In genomic region chr3:129120254-129121004, GRCh38 we compare ENCODE assay signal across 8 cellular contexts. TPM values are rescaled to one million over a fixed set of nuclear protein-coding genes. Genes with fewer than 3 reads are reported as not detected.
DNase-seq lines count a peak whose midpoint lies in the region; ATAC-seq and TF ChIP-seq lines count a peak whose summit lies in the region.

No MANE protein-coding gene starts in this region.

- DNase-seq in NAMALWA (ENCODE audit: low spot score) (peak; percentile 98), lower leg skin (ENCODE audit: low spot score in 2 of 2) (peak; percentile 87 to 98), SK-N-DZ (ENCODE audit: low spot score) (no peak)
- peak; percentile 84 to 87 for DNase-seq in activated CD4-positive, alpha-beta T cell treated with anti-CD3 and anti-CD28 coated beads, Interleukin-2, amount 50 U/mL, for 4 hours
- peak; percentile 85 to 91 for DNase-seq in stimulated activated CD4-positive, alpha-beta T cell treated with anti-CD3 and anti-CD28 coated beads, Interleukin-4, amount 100 ng/mL, for 48 hours (ENCODE audit: low read depth in 2 of 2)

- peak overlapping the region; percentile 76 for H3K27ac ChIP-seq in duodenal mucosa (ENCODE audit: low read depth, low read length)

- peak; percentile 57 for ATAC-seq in HG02571 (IDR thresholded peaks at IDR 0.05; ENCODE audit: unreplicated experiment)

- intact Hi-C loops in lower leg skin (cut with DNase I; ENCODE audit: low total_unique reads): no loop called here

- H3K36me3 ChIP-seq in duodenal mucosa (ENCODE audit: control insufficient read depth in 1 of 2, insufficient read depth in 2 of 2, low read length in 2 of 2): peaks cover 3 to 4% of the 10 kb centered on the region in 2 donors

- TF ChIP-seq POLR2A in GM15510 (IDR thresholded peaks at IDR 0.05; ENCODE audit: borderline replicate concordance, extremely low read depth, insufficient read length) (peak; percentile 67), lower leg skin (IDR thresholded peaks at IDR 0.05) (peak in 1 of 2 donors; percentile 27)

- H3K4me3 ChIP-seq in duodenal mucosa (ENCODE audit: low read depth in 1 of 2, low read length in 2 of 2) (peak overlapping the region; percentile 74 to 83), lower leg skin (ENCODE audit: low read depth, poor library complexity, severe bottlenecking) (peak overlapping the region; percentile 72)

- TF ChIP-seq CTCF in lower leg skin (IDR thresholded peaks at IDR 0.05): no peak

- H3K9me3 ChIP-seq in duodenal mucosa (ENCODE audit: control insufficient read depth in 1 of 2, low read length in 2 of 2): no peaks in the 10 kb centered on the region

- WGBS in lower leg skin, 2 donors: 1% methylated on average over 17 to 18 of the region's 18 CpGs

- H3K9ac ChIP-seq in duodenal mucosa (ENCODE audit: low read depth in 1 of 2, low read length in 2 of 2): peak overlapping the region; percentile 65 to 86

- no peaks in the 10 kb centered on the region for H3K27me3 ChIP-seq in duodenal mucosa (ENCODE audit: control insufficient read depth in 1 of 2, insufficient read depth in 2 of 2, low read length in 2 of 2)

- peaks cover 55 to 60% of the 10 kb centered on the region in 2 donors for H3K4me1 ChIP-seq in duodenal mucosa (ENCODE audit: control insufficient read depth in 1 of 2, insufficient read depth in 2 of 2, low read length in 2 of 2)

RNA-seq across cellular contexts. Expression of gene RAB43, which starts 1.2 kb away (rescaled TPM):
- 10 to 100 TPM in 3 of 4 donors, 1 to 10 TPM in 1; 5.4 to 12.1 (median 11.2) TPM for total RNA-seq in lower leg skin
- 0.29 TPM in 1 of 2 replicates, not detected in the other for polyA plus RNA-seq in SK-N-DZ (2014; cell fraction: cytosol; rRNA removed)
- polyA plus RNA-seq in SK-N-DZ (2014; cell fraction: nucleus; rRNA removed): 0.41 TPM in 1 of 2 replicates, not detected in the other

RNA-seq across cellular contexts. Expression of gene ISY1, which starts 40.4 kb away (rescaled TPM):
- total RNA-seq in lower leg skin: 10 to 100 TPM; 15.5 to 22.8 (median 18.1) TPM
- polyA plus RNA-seq in SK-N-DZ (2014; cell fraction: cytosol; rRNA removed): 53.0 TPM in 2 replicates
- 11.4 and 19.1 TPM in 2 replicates for polyA plus RNA-seq in SK-N-DZ (2014; cell fraction: nucleus; rRNA removed)

RNA-seq across cellular contexts. Expression of gene GP9, which starts 59.9 kb away (rescaled TPM):
- not detected for total RNA-seq in lower leg skin
- not detected in 2 replicates for polyA plus RNA-seq in SK-N-DZ (2014; cell fraction: cytosol; rRNA removed)
- polyA plus RNA-seq in SK-N-DZ (2014; cell fraction: nucleus; rRNA removed): not detected in 2 replicates
